In genomic region chr12:53474819-53475218, GRCh38 we compare ENCODE assay signal across 2 cellular contexts.
TF ChIP-seq lines count a peak whose summit lies in the region.

No MANE protein-coding gene starts in this region.

TF ChIP-seq in IMR-90, 13 proteins besides CTCF, POLR2A, EP300 and RAD21:
- TF ChIP-seq USF2 (IDR thresholded peaks at IDR 0.05; ENCODE audit: low read depth, low read length), result no peak

TF ChIP-seq in K562, 482 proteins besides CTCF, POLR2A, EP300 and RAD21:
- no peak for TF ChIP-seq POU5F1 (IDR thresholded peaks at IDR 0.05; ENCODE audit: borderline replicate concordance, low read depth, low read length, partially characterized antibody)
- TF ChIP-seq E2F1 (CRISPR knock-in tag; IDR thresholded peaks at IDR 0.05), result no peak
- TF ChIP-seq THRB (CRISPR knock-in tag; conservative IDR thresholded peaks at IDR 0.05), result 0 out of 2 replicates have a peak, but pooled peaks have one; percentile 45
- no peak for TF ChIP-seq MTF1 (CRISPR knock-in tag; IDR thresholded peaks at IDR 0.05; ENCODE audit: borderline replicate concordance)
- peak; percentile 53; the same call in 1 of the 2 replicates for TF ChIP-seq SUPT5H (IDR thresholded peaks at IDR 0.05)
- TF ChIP-seq EGR1 (conservative IDR thresholded peaks at IDR 0.05), result 0 out of 2 replicates have a peak, but pooled peaks have one; percentile 10
- TF ChIP-seq ZNF311 (CRISPR knock-in tag; IDR thresholded peaks at IDR 0.05), result no peak
- no peak for TF ChIP-seq CBX5 (IDR thresholded peaks at IDR 0.05; ENCODE audit: borderline replicate concordance, low read depth)
- no peak for TF ChIP-seq THRA (IDR thresholded peaks at IDR 0.05)
